Comparison of ENCODE assay signal across 8 cellular contexts in genomic region chr17:64926430-64926829, GRCh38. TPM values are rescaled to one million over a fixed set of nuclear protein-coding genes. Genes with fewer than 3 reads are reported as not detected.
A peak's percentile ranks its signal among the peaks of the same experiment; 100 is the strongest.
DNase-seq lines count a peak whose midpoint lies in the region; ATAC-seq, FAIRE-seq and TF ChIP-seq lines count a peak whose summit lies in the region.
"Not testable (repeated sequence)": the region's sequence is repeated elsewhere in the genome, so short reads cannot be mapped to it uniquely, and the experiment has no call there.

No MANE protein-coding gene starts in this region.

- FAIRE-seq in K562 (lab: Jason Lieb, UNC), result not testable (repeated sequence)

- H3K79me1 ChIP-seq in trophoblast cell (ENCODE audit: low read length), result not testable (repeated sequence)

- not testable (repeated sequence) for TF ChIP-seq POLR2A in K562 (conservative IDR thresholded peaks at IDR 0.05)

- peak overlapping the region; percentile 42 for H3K27ac Mint-ChIP-seq in Calu3 (ENCODE audit: unreplicated experiment)
- not testable (repeated sequence) for H3K27ac Mint-ChIP-seq in GM23338; activated CD4-positive, alpha-beta memory T cell treated with anti-CD3 and anti-CD28 coated beads for 36 hours; activated T-helper 17 cell treated with anti-CD3 and anti-CD28 coated beads, Interleukin-2, amount 50 U/mL, for 72 hours
- peak overlapping the region; percentile 91 for H3K27ac Mint-ChIP-seq in type B pancreatic cell

- H3K27me3 ChIP-seq in GM23338 (ENCODE audit: insufficient read depth); Panc1 (ENCODE audit: control insufficient read depth, insufficient read depth, low read length); K562 (ENCODE audit: control insufficient read depth in 2 of 2, insufficient read depth in 2 of 2, low read length in 2 of 2); trophoblast cell (ENCODE audit: insufficient read depth, low read length): not testable (repeated sequence)

- H4K91ac ChIP-seq in trophoblast cell (ENCODE audit: low read depth, low read length), result peak overlapping the region; percentile 76

- not testable (repeated sequence) for H3F3A ChIP-seq in GM23338 (replicated peaks; ENCODE audit: low read depth)

- not testable (repeated sequence) for H3K36me3 Mint-ChIP-seq in Calu3 (ENCODE audit: insufficient read depth, unreplicated experiment); GM23338 (ENCODE audit: low read depth); activated CD4-positive, alpha-beta memory T cell treated with anti-CD3 and anti-CD28 coated beads for 36 hours; activated T-helper 17 cell treated with anti-CD3 and anti-CD28 coated beads, Interleukin-2, amount 50 U/mL, for 72 hours (ENCODE audit: low read depth); type B pancreatic cell

- not testable (repeated sequence) for H3K4me3 ChIP-seq in GM23338; Panc1 (ENCODE audit: low read depth in 2 of 2, low read length in 2 of 2); K562; trophoblast cell (ENCODE audit: low read depth, low read length)

- H2AFZ ChIP-seq in GM23338; K562 (ENCODE audit: low read depth, low read length); trophoblast cell (ENCODE audit: insufficient read depth, low read length, poor library complexity): not testable (repeated sequence)

- ATAC-seq in GM23338 (peak; percentile 13; the same call in 1 of the 3 replicates), Panc1 (peak; percentile 43)
- ATAC-seq in activated T-helper 17 cell treated with anti-CD3 and anti-CD28 coated beads, Interleukin-2, amount 50 U/mL, for 72 hours (replicated peaks), result peak; percentile 39
- ATAC-seq in K562, result not testable (repeated sequence)

- intact Hi-C loops in Calu3 (cut with micrococcal nuclease; ENCODE audit: unreplicated experiment), result loop anchor here (10.0 kb wide), 1 partner anchor 152 kb away; no protein-coding TSS in a partner anchor
- intact Hi-C loops in Panc1 (cut with micrococcal nuclease; ENCODE audit: unreplicated experiment); K562 (cut with micrococcal nuclease): not testable (repeated sequence)
- intact Hi-C loops in activated CD4-positive, alpha-beta memory T cell treated with anti-CD3 and anti-CD28 coated beads for 36 hours (cut with micrococcal nuclease), result loop anchor here (2.0 kb wide), 1 partner anchor 34 kb away; no protein-coding TSS in a partner anchor

- H3K18ac ChIP-seq in trophoblast cell (ENCODE audit: low read length), result not testable (repeated sequence)

- H3K4me2 ChIP-seq in GM23338; K562 (ENCODE audit: insufficient read depth, low read length); trophoblast cell (ENCODE audit: low read length): not testable (repeated sequence)

- H3K4me1 Mint-ChIP-seq in Calu3 (ENCODE audit: low read depth, unreplicated experiment), result peaks cover 33% of the 10 kb centered on the region
- H3K4me1 Mint-ChIP-seq in GM23338; type B pancreatic cell (ENCODE audit: unreplicated experiment): not testable (repeated sequence)
- peaks cover 33% of the 10 kb centered on the region for H3K4me1 Mint-ChIP-seq in activated CD4-positive, alpha-beta memory T cell treated with anti-CD3 and anti-CD28 coated beads for 36 hours (ENCODE audit: low read depth)
- H3K4me1 Mint-ChIP-seq in activated T-helper 17 cell treated with anti-CD3 and anti-CD28 coated beads, Interleukin-2, amount 50 U/mL, for 72 hours, result peaks cover 12% of the 10 kb centered on the region

- not testable (repeated sequence) for H4K20me1 ChIP-seq in GM23338 (replicated peaks; ENCODE audit: insufficient read depth); K562 (replicated peaks; ENCODE audit: control insufficient read depth, insufficient read depth, low read length)

- not testable (repeated sequence) for H3K14ac ChIP-seq in trophoblast cell (ENCODE audit: low read length)

- H3K36me3 ChIP-seq in GM23338 (ENCODE audit: insufficient read depth); Panc1 (ENCODE audit: control insufficient read depth, insufficient read depth, low read length); K562 (ENCODE audit: control insufficient read depth, insufficient read depth, low read length); trophoblast cell (ENCODE audit: control insufficient read depth in 1 of 2, insufficient read depth in 2 of 2, low read length in 2 of 2): not testable (repeated sequence)

- not testable (repeated sequence) for H2BK5ac ChIP-seq in trophoblast cell (ENCODE audit: low read depth, low read length, poor library complexity)

- POLR2A ChIA-PET in Panc1 (lab: Charles Lee); K562 (lab: Yijun Ruan, JAX): not testable (repeated sequence)
- POLR2A ChIA-PET in activated CD4-positive, alpha-beta memory T cell treated with anti-CD3 and anti-CD28 coated beads for 36 hours (lab: Charles Lee), result interaction anchor here (0.6 kb wide), 1 partner anchor 12 kb away, joined by 3 read pairs; no protein-coding TSS in a partner anchor

- H3K4ac ChIP-seq in trophoblast cell (ENCODE audit: low read depth, low read length), result not testable (repeated sequence)

- not testable (repeated sequence) for H3K9me3 Mint-ChIP-seq in Calu3 (ENCODE audit: low read depth, unreplicated experiment); GM23338; activated CD4-positive, alpha-beta memory T cell treated with anti-CD3 and anti-CD28 coated beads for 36 hours; activated T-helper 17 cell treated with anti-CD3 and anti-CD28 coated beads, Interleukin-2, amount 50 U/mL, for 72 hours; type B pancreatic cell

- CTCF ChIA-PET in Calu3 (lab: Charles Lee), result interaction anchor here (0.6 kb wide), 1 partner anchor 145 kb away, joined by 3 read pairs; no protein-coding TSS in a partner anchor
- CTCF ChIA-PET in Panc1 (lab: Charles Lee); K562 (lab: Yijun Ruan, JAX; ENCODE audit: low intra/inter-chr PET ratio): not testable (repeated sequence)
- CTCF ChIA-PET in activated CD4-positive, alpha-beta memory T cell treated with anti-CD3 and anti-CD28 coated beads for 36 hours (lab: Charles Lee), result interaction anchor here (0.9 kb wide), 1 partner anchor 35 kb away, joined by 6 read pairs; no protein-coding TSS in a partner anchor

- H4K12ac ChIP-seq in trophoblast cell (ENCODE audit: low read depth, low read length), result not testable (repeated sequence)

- H3K79me2 ChIP-seq in GM23338 (replicated peaks; ENCODE audit: insufficient read depth); K562 (ENCODE audit: control insufficient read depth, insufficient read depth, low read length); trophoblast cell (ENCODE audit: control insufficient read depth, insufficient read depth, low read length, poor library complexity): not testable (repeated sequence)

- H4K8ac ChIP-seq in trophoblast cell (ENCODE audit: low read depth, low read length), result not testable (repeated sequence)

- DNase-seq in Calu3; GM23338 (ENCODE audit: low spot score); Panc1 (ENCODE audit: low read depth, low spot score); K562 (ENCODE audit: extremely low read depth in 1 of 4, low spot score in 3 of 4); trophoblast cell; type B pancreatic cell (ENCODE audit: extremely low spot score, unreplicated experiment): not testable (repeated sequence)
- peak; percentile 37 for DNase-seq in activated CD4-positive, alpha-beta memory T cell treated with anti-CD3 and anti-CD28 coated beads for 36 hours

- not testable (repeated sequence) for H3K23ac ChIP-seq in trophoblast cell (ENCODE audit: low read length)

- H3K9me2 ChIP-seq in GM23338 (ENCODE audit: insufficient read depth), result not testable (repeated sequence)

- H2BK120ac ChIP-seq in trophoblast cell (ENCODE audit: insufficient read depth, low read length, poor library complexity), result not testable (repeated sequence)

- not testable (repeated sequence) for H2AK5ac ChIP-seq in trophoblast cell (ENCODE audit: low read length)

- not testable (repeated sequence) for BruUV-seq in Calu3 (replicated peaks; lab: Mats Ljungman, UMichigan); Panc1 (replicated peaks; lab: Mats Ljungman, UMichigan); K562 (replicated peaks; lab: Mats Ljungman, UMichigan)

- TF ChIP-seq EP300 in K562 (IDR thresholded peaks at IDR 0.05; ENCODE audit: low read length), result not testable (repeated sequence)

- not testable (repeated sequence) for H2BK12ac ChIP-seq in trophoblast cell (ENCODE audit: low read length)

- in situ Hi-C loops in Panc1 (cut with HindIII; ENCODE audit: low pct_unique_long_range_greater_than_20kb, low sequenced_read_pairs); K562 (cut with MboI): not testable (repeated sequence)

- not testable (repeated sequence) for H3K9me3 ChIP-seq in Panc1 (ENCODE audit: control insufficient read depth, insufficient read depth, low read depth, low read length); K562 (replicated peaks; ENCODE audit: control insufficient read depth, insufficient read depth, low read depth, low read length); trophoblast cell (ENCODE audit: insufficient read depth, low read depth, low read length)

- not testable (repeated sequence) for H3K9me1 ChIP-seq in K562 (ENCODE audit: control insufficient read depth, insufficient read depth, low read length)

- not testable (repeated sequence) for H3K9ac ChIP-seq in K562 (ENCODE audit: insufficient read depth in 1 of 2, low read depth in 2 of 2, low read length in 2 of 2); trophoblast cell (ENCODE audit: low read length)

- TF ChIP-seq RAD21 in K562 (CRISPR knock-in tag; conservative IDR thresholded peaks at IDR 0.05 in 1 of 2, IDR thresholded peaks at IDR 0.05 in 1 of 2), result not testable (repeated sequence)

- H3K27ac ChIP-seq in GM23338 (ENCODE audit: low read depth); Panc1 (ENCODE audit: low read length); trophoblast cell (ENCODE audit: low read depth, low read length): not testable (repeated sequence)
- peak overlapping the region; percentile 46; the same call in 1 of the 3 replicates for H3K27ac ChIP-seq in K562 (ENCODE audit: extremely low read depth, low read depth, low read length)

- H3K4me1 ChIP-seq in GM23338 (ENCODE audit: insufficient read depth); Panc1 (ENCODE audit: control insufficient read depth, insufficient read depth, low read length); trophoblast cell (ENCODE audit: control insufficient read depth in 1 of 2, insufficient read depth in 2 of 2, low read length in 2 of 2): not testable (repeated sequence)
- peaks cover 23 to 24% of the 10 kb centered on the region in 2 experiments for H3K4me1 ChIP-seq in K562 (replicated peaks in 1 of 2; ENCODE audit: control insufficient read depth in 2 of 2, insufficient read depth in 2 of 2, low read length in 2 of 2)

- not testable (repeated sequence) for H3K4me3 Mint-ChIP-seq in Calu3 (ENCODE audit: low read depth, unreplicated experiment); GM23338; activated CD4-positive, alpha-beta memory T cell treated with anti-CD3 and anti-CD28 coated beads for 36 hours; activated T-helper 17 cell treated with anti-CD3 and anti-CD28 coated beads, Interleukin-2, amount 50 U/mL, for 72 hours; type B pancreatic cell

- not testable (repeated sequence) for H3K27me3 Mint-ChIP-seq in Calu3 (ENCODE audit: unreplicated experiment); GM23338 (ENCODE audit: insufficient read depth, low read depth, poor library complexity); activated CD4-positive, alpha-beta memory T cell treated with anti-CD3 and anti-CD28 coated beads for 36 hours; activated T-helper 17 cell treated with anti-CD3 and anti-CD28 coated beads, Interleukin-2, amount 50 U/mL, for 72 hours; type B pancreatic cell

- TF ChIP-seq CTCF in Calu3 (IDR thresholded peaks at IDR 0.05; ENCODE audit: unreplicated experiment); GM23338 (conservative IDR thresholded peaks at IDR 0.05; ENCODE audit: low read depth in 2 of 2); Panc1 (IDR thresholded peaks at IDR 0.05); K562 (IDR thresholded peaks at IDR 0.05 in 2 of 3, conservative IDR thresholded peaks at IDR 0.05 in 1 of 3; ENCODE audit: insufficient read depth in 2 of 3, low read depth in 1 of 3, low read length in 3 of 3); type B pancreatic cell (conservative IDR thresholded peaks at IDR 0.05): not testable (repeated sequence)

- WGBS in K562 (ENCODE audit: insufficient coverage, low coverage, missing lambda C conversion rate), result 75% methylated on average over 3 of the region's 4 CpGs
- WGBS in trophoblast cell (ENCODE audit: extremely low coverage, insufficient coverage, insufficient read length), result no CpG with 5 or more reads among the region's 4 CpGs

RNA-seq across cellular contexts. Expression of gene LRRC37A3, which starts 7.2 kb away (rescaled TPM):
- total RNA-seq in Calu3 (2022), result 34.1 and 37.4 TPM in 2 replicates
- 5.6 and 7.3 TPM in 2 replicates for total RNA-seq in GM23338 (2014; rRNA removed; shearing (Covaris generic))
- 3.5 and 3.9 TPM in 2 replicates for polyA plus RNA-seq in GM23338 (2016; fragmentation: Nextera tagmentation; extraction: Ambion mirVana)
- 13.3 TPM for total RNA-seq in Panc1 (2021; ENCODE audit: unreplicated experiment)
- 9.2 TPM for polyA plus RNA-seq in Panc1 (2012; ENCODE audit: insufficient read length)
- 1 to 10 TPM; 6.9 to 8.5 TPM for total RNA-seq in activated CD4-positive, alpha-beta memory T cell treated with anti-CD3 and anti-CD28 coated beads for 36 hours
- 10 to 100 TPM; 10.1 to 17.4 TPM for total RNA-seq in activated T-helper 17 cell treated with anti-CD3 and anti-CD28 coated beads, Interleukin-2, amount 50 U/mL, for 72 hours
- 41.7 and 83.3 TPM in 2 replicates for total RNA-seq in K562 (2011; cell fraction: chromatin; rRNA removed; ENCODE audit: low replicate concordance)
- 27.2 and 27.9 TPM in 2 replicates for total RNA-seq in K562 (2011; cell fraction: nucleolus; rRNA removed)
- 50.4 and 79.2 TPM in 2 replicates for total RNA-seq in K562 (2011; cell fraction: nucleoplasm; rRNA removed)
- 2.4 and 2.7 TPM in 2 replicates for total RNA-seq in K562 (2014; rRNA removed)
- total RNA-seq in K562 (2014; rRNA removed; fragmentation: Illumina TruSeq; extraction: Trizol), result 3.7 and 4.3 TPM in 2 replicates
- total RNA-seq in K562 (2015; rRNA removed; fragmentation: Illumina TruSeq; extraction: Trizol), result 4.6 and 5.4 TPM in 2 replicates
- 3.6 and 5.9 TPM in 2 replicates for total RNA-seq in K562 (2021)
- polyA plus RNA-seq in K562 (2011; rRNA removed), result 1.9 and 2.2 TPM in 2 replicates
- 0.91 and 1.2 TPM in 2 replicates for polyA plus RNA-seq in K562 (2011; cell fraction: cytosol; rRNA removed)
- polyA plus RNA-seq in K562 (2011; cell fraction: nucleus; rRNA removed), result 3.4 and 4.8 TPM in 2 replicates
- polyA plus RNA-seq in K562 (2012), result 1.3 and 2.2 TPM in 2 replicates
- 1.1 and 1.5 TPM in 2 replicates for polyA plus RNA-seq in K562 (2014; fragmentation: Illumina TruSeq; extraction: Trizol)
- polyA plus RNA-seq in K562 (2014; fragmentation: Nextera tagmentation; extraction: Ambion mirVana), result under 1 TPM; 0.14 to 0.66 TPM
- polyA plus RNA-seq in K562 (2014; rRNA removed), result 2.0 and 4.2 TPM in 2 replicates
- polyA minus RNA-seq in K562 (2011; rRNA and poly(A)+ RNA removed), result 14.2 and 17.4 TPM in 2 replicates
- 1.7 and 4.7 TPM in 2 replicates for polyA minus RNA-seq in K562 (2011; cell fraction: cytosol; rRNA and poly(A)+ RNA removed)
- polyA minus RNA-seq in K562 (2011; cell fraction: nucleus; rRNA and poly(A)+ RNA removed), result 7.4 and 15.3 TPM in 2 replicates
- polyA plus RNA-seq in trophoblast cell (2013), result 5.6 and 6.7 TPM in 2 replicates
- total RNA-seq in type B pancreatic cell (ENCODE audit: low replicate concordance), result 9.7 and 21.1 TPM in 2 replicates
